Comparison of ENCODE assay signal across 20 cellular contexts in genomic region chr21:45344576-45344975, GRCh38. TPM values are rescaled to one million over a fixed set of nuclear protein-coding genes. Genes with fewer than 3 reads are reported as not detected.
DNase-seq lines count a peak whose midpoint lies in the region; ATAC-seq, FAIRE-seq and TF ChIP-seq lines count a peak whose summit lies in the region.
"Had no signal": no experiment of that assay in that cellular context is flagged by ENCODE, and none has a peak within 500 bp of the region (broad histone marks: within the 10 kb centered on the region; RNA-seq: fewer than 3 reads in every experiment).

No MANE protein-coding gene starts in this region.

- H3K27ac ChIP-seq in HepG2 (ENCODE audit: extremely low read length, insufficient read depth, low read length) (no peak overlapping the region), right lobe of liver (no peak overlapping the region), K562 (ENCODE audit: extremely low read depth, low read depth, low read length) (no peak overlapping the region)

- H3K9me3 Mint-ChIP-seq in stimulated activated memory B cell treated with anti-CD40 and anti-IgM and Interleukin-4, amounts not matched to agents 10 μg/mL and 1 μg/mL and 100 μg/mL, for 72 hours, result peaks cover 6% of the 10 kb centered on the region
- H3K9me3 Mint-ChIP-seq: CD8-positive, alpha-beta memory T cell had no signal

- H4K20me1 ChIP-seq in HepG2 (ENCODE audit: insufficient read depth, low read length) (no peaks in the 10 kb centered on the region), K562 (replicated peaks; ENCODE audit: control insufficient read depth, insufficient read depth, low read length) (0 out of 2 replicates have a peak, but pooled peaks cover 3% of the 10 kb centered on the region)

- CTCF ChIA-PET in HepG2 (lab: Yijun Ruan, JAX; ENCODE audit: low intra/inter-chr PET ratio, low total read pairs) (no interaction called here), K562 (lab: Yijun Ruan, JAX; ENCODE audit: low intra/inter-chr PET ratio) (no interaction called here)

- no TSS peak for BruUV-seq in HepG2 (replicated peaks; lab: Mats Ljungman, UMichigan)
- no TSS peak for BruUV-seq in K562 (replicated peaks; lab: Mats Ljungman, UMichigan)

- TF ChIP-seq CTCF in HepG2 (CRISPR knock-in tag; IDR thresholded peaks at IDR 0.05) (no peak), right lobe of liver (IDR thresholded peaks at IDR 0.05) (no peak), K562 (IDR thresholded peaks at IDR 0.05 in 2 of 3, conservative IDR thresholded peaks at IDR 0.05 in 1 of 3; ENCODE audit: insufficient read depth in 2 of 3, low read depth in 1 of 3, low read length in 3 of 3) (no peak)

- H3K9ac ChIP-seq in HepG2 (ENCODE audit: insufficient read depth, low read depth, low read length) (no peak overlapping the region), K562 (ENCODE audit: insufficient read depth in 1 of 2, low read depth in 2 of 2, low read length in 2 of 2) (peak overlapping the region in 1 of 2 experiments; percentile 42; a peak in 1 of 4 replicates)

- peaks cover 5% of the 10 kb centered on the region for H3K36me3 Mint-ChIP-seq in stimulated activated memory B cell treated with anti-CD40 and anti-IgM and Interleukin-4, amounts not matched to agents 10 μg/mL and 1 μg/mL and 100 μg/mL, for 72 hours
- H3K36me3 Mint-ChIP-seq: CD4-positive, CD25-positive, alpha-beta regulatory T cell; CD8-positive, alpha-beta memory T cell had no signal

- H3K9me3 ChIP-seq in HepG2 (ENCODE audit: low read length) (no peaks in the 10 kb centered on the region), right lobe of liver (no peaks in the 10 kb centered on the region), K562 (replicated peaks; ENCODE audit: control insufficient read depth, insufficient read depth, low read depth, low read length) (no peaks in the 10 kb centered on the region)
- H3K9me3 ChIP-seq: BE2C, HAP-1 had no signal

- H3K4me3 ChIP-seq in HepG2 (replicated peaks in 1 of 3; ENCODE audit: insufficient read depth in 1 of 3, low read depth in 2 of 3, low read length in 3 of 3) (no peak overlapping the region), right lobe of liver (no peak overlapping the region), K562 (no peak overlapping the region)
- H3K4me3 ChIP-seq: HAP-1 had no signal

- TF ChIP-seq EP300 in HepG2 (IDR thresholded peaks at IDR 0.05; ENCODE audit: low read depth in 2 of 2, low read length in 2 of 2), result no peak
- no peak for TF ChIP-seq EP300 in HepG2 (CRISPR knock-in tag; IDR thresholded peaks at IDR 0.05; ENCODE audit: borderline replicate concordance)
- TF ChIP-seq EP300 in K562 (IDR thresholded peaks at IDR 0.05; ENCODE audit: low read length), result no peak

- TF ChIP-seq RAD21 in HepG2 (CRISPR knock-in tag; IDR thresholded peaks at IDR 0.05), result no peak
- no peak for TF ChIP-seq RAD21 in K562 (CRISPR knock-in tag; conservative IDR thresholded peaks at IDR 0.05 in 1 of 2, IDR thresholded peaks at IDR 0.05 in 1 of 2)

- no peaks in the 10 kb centered on the region for H3K4me1 Mint-ChIP-seq in stimulated activated memory B cell treated with anti-CD40 and anti-IgM and Interleukin-4, amounts not matched to agents 10 μg/mL and 1 μg/mL and 100 μg/mL, for 72 hours
- H3K4me1 Mint-ChIP-seq: CD8-positive, alpha-beta memory T cell had no signal

- WGBS in HepG2 (ENCODE audit: low lambda C conversion rate), result 92% methylated on average over 8 of the region's 21 CpGs
- 93% methylated on average over 4 of the region's 21 CpGs for WGBS in right lobe of liver (ENCODE audit: insufficient coverage, low coverage, low lambda C conversion rate, missing lambda C conversion rate)
- WGBS in K562 (ENCODE audit: insufficient coverage, low coverage, missing lambda C conversion rate), result 19% methylated on average over 21 of the region's 21 CpGs

- ATAC-seq in HepG2 (no peak), right lobe of liver (no peak), K562 (peak; percentile 53)
- peak; percentile 6 for ATAC-seq in stimulated activated memory B cell treated with anti-CD40 and anti-IgM and Interleukin-4, amounts not matched to agents 10 μg/mL and 1 μg/mL and 100 μg/mL, for 72 hours

- FAIRE-seq in HepG2 (lab: Jason Lieb, UNC), result no peak
- FAIRE-seq in K562 (lab: Jason Lieb, UNC), result no peak
- FAIRE-seq: A204.1, GM12891, H1 had no signal

- H2AFZ ChIP-seq in HepG2 (ENCODE audit: low read length), result no peak overlapping the region
- H2AFZ ChIP-seq in K562 (ENCODE audit: low read depth, low read length), result no peak overlapping the region

- no peak overlapping the region for H3K27ac Mint-ChIP-seq in stimulated activated memory B cell treated with anti-CD40 and anti-IgM and Interleukin-4, amounts not matched to agents 10 μg/mL and 1 μg/mL and 100 μg/mL, for 72 hours
- H3K27ac Mint-ChIP-seq: CD4-positive, CD25-positive, alpha-beta regulatory T cell; CD8-positive, alpha-beta memory T cell had no signal

- peaks cover 39% of the 10 kb centered on the region for H3K4me1 ChIP-seq in HepG2 (ENCODE audit: insufficient read depth, low read length)
- no peaks in the 10 kb centered on the region for H3K4me1 ChIP-seq in right lobe of liver
- H3K4me1 ChIP-seq in K562 (replicated peaks in 1 of 2; ENCODE audit: control insufficient read depth in 2 of 2, insufficient read depth in 2 of 2, low read length in 2 of 2), result peaks cover 0 to 29% of the 10 kb centered on the region in 2 experiments; a peak in 2 of 5 replicates
- H3K4me1 ChIP-seq: HAP-1 had no signal

- in situ Hi-C loops in HepG2 (cut with HindIII; ENCODE audit: extremely low pct_ligation_motif_present, low pct_unique_long_range_greater_than_20kb), result no loop called here
- in situ Hi-C loops in K562 (cut with MboI), result no loop called here

- H3K9me1 ChIP-seq in K562 (ENCODE audit: control insufficient read depth, insufficient read depth, low read length), result no peaks in the 10 kb centered on the region

- H3K27me3 Mint-ChIP-seq in stimulated activated memory B cell treated with anti-CD40 and anti-IgM and Interleukin-4, amounts not matched to agents 10 μg/mL and 1 μg/mL and 100 μg/mL, for 72 hours, result peaks cover 35% of the 10 kb centered on the region
- H3K27me3 Mint-ChIP-seq: CD4-positive, CD25-positive, alpha-beta regulatory T cell had no signal

- no peak overlapping the region for H3K4me3 Mint-ChIP-seq in stimulated activated memory B cell treated with anti-CD40 and anti-IgM and Interleukin-4, amounts not matched to agents 10 μg/mL and 1 μg/mL and 100 μg/mL, for 72 hours
- H3K4me3 Mint-ChIP-seq: CD4-positive, CD25-positive, alpha-beta regulatory T cell; CD8-positive, alpha-beta memory T cell had no signal

- no peaks in the 10 kb centered on the region for H3K36me3 ChIP-seq in HepG2 (replicated peaks in 1 of 2; ENCODE audit: control insufficient read depth in 1 of 2, insufficient read depth in 2 of 2, low read length in 2 of 2)
- no peaks in the 10 kb centered on the region for H3K36me3 ChIP-seq in right lobe of liver
- H3K36me3 ChIP-seq in K562 (ENCODE audit: control insufficient read depth, insufficient read depth, low read length), result no peaks in the 10 kb centered on the region
- H3K36me3 ChIP-seq: BE2C, HAP-1 had no signal

- POLR2A ChIA-PET in HepG2 (lab: Yijun Ruan, JAX), result no interaction called here
- POLR2A ChIA-PET in K562 (lab: Yijun Ruan, JAX), result interaction anchor here (1.1 kb wide), 1 partner anchor 17 kb away, joined by 3 read pairs; no protein-coding TSS in a partner anchor

- TF ChIP-seq POLR2A in HepG2 (IDR thresholded peaks at IDR 0.05; ENCODE audit: insufficient read depth in 1 of 2, low read depth in 2 of 2, low read length in 2 of 2), result no peak
- no peak for TF ChIP-seq POLR2A in right lobe of liver (IDR thresholded peaks at IDR 0.05)
- no peak for TF ChIP-seq POLR2A in K562 (conservative IDR thresholded peaks at IDR 0.05)

- intact Hi-C loops in HepG2 (cut with micrococcal nuclease; ENCODE audit: unreplicated experiment) (no loop called here), right lobe of liver (cut with DNase I) (no loop called here), K562 (cut with micrococcal nuclease) (no loop called here)

- DNase-seq in HepG2 (ENCODE audit: low spot score), result no peak
- no peak for DNase-seq in right lobe of liver
- DNase-seq in K562 (ENCODE audit: extremely low read depth in 1 of 4, low spot score in 3 of 4), result no peak
- DNase-seq in GOT3 (lab: John Stamatoyannopoulos, UW), result no peak
- no peak for DNase-seq in central memory CD4-positive, alpha-beta T cell
- DNase-seq: ACHN; BE2C; C1 segment of cervical spinal cord; CD4-positive, CD25-positive, alpha-beta regulatory T cell; CD8-positive, alpha-beta memory T cell; COR-L47; DMS 273 treated with DMSO at 0.1 percent for 48 hours; DMS53; DND-41; EL had no signal

- H3K79me2 ChIP-seq in HepG2 (ENCODE audit: insufficient read depth, low read length) (no peaks in the 10 kb centered on the region), K562 (ENCODE audit: control insufficient read depth, insufficient read depth, low read length) (no peaks in the 10 kb centered on the region)

- no peak overlapping the region for H3K4me2 ChIP-seq in HepG2 (ENCODE audit: low read depth, low read length)
- no peak overlapping the region for H3K4me2 ChIP-seq in K562 (ENCODE audit: insufficient read depth, low read length)

- 0 out of 5 replicates have a peak, but pooled peaks cover 0 to 7% of the 10 kb centered on the region in 2 experiments for H3K27me3 ChIP-seq in HepG2 (ENCODE audit: control insufficient read depth in 1 of 2, insufficient read depth in 2 of 2, low read length in 2 of 2)
- H3K27me3 ChIP-seq in right lobe of liver, result no peaks in the 10 kb centered on the region
- peaks cover 41 to 66% of the 10 kb centered on the region in 2 experiments for H3K27me3 ChIP-seq in K562 (ENCODE audit: control insufficient read depth in 2 of 2, insufficient read depth in 2 of 2, low read length in 2 of 2)

RNA-seq across cellular contexts. Expression of gene POFUT2, which starts 56.9 kb away (rescaled TPM):
- 9.8 and 24.0 TPM in 2 replicates for total RNA-seq in HepG2 (2016; rRNA removed; fragmentation: Illumina TruSeq; extraction: Trizol)
- total RNA-seq in HepG2 (2016; cell fraction: cytosol; rRNA removed; fragmentation: Illumina TruSeq; extraction: Trizol; ENCODE audit: low read depth), result 2.9 and 4.1 TPM in 2 replicates
- total RNA-seq in HepG2 (2016; cell fraction: insoluble cytoplasmic fraction; rRNA removed; fragmentation: Illumina TruSeq; extraction: Trizol), result 8.5 and 20.1 TPM in 2 replicates
- 7.7 and 7.9 TPM in 2 replicates for total RNA-seq in HepG2 (2016; cell fraction: membrane; rRNA removed; fragmentation: Illumina TruSeq; extraction: Trizol)
- 29.0 and 30.4 TPM in 2 replicates for total RNA-seq in HepG2 (2016; cell fraction: nucleus; rRNA removed; fragmentation: Illumina TruSeq; extraction: Trizol)
- polyA plus RNA-seq in HepG2 (2011; rRNA removed), result 21.7 and 22.8 TPM in 2 replicates
- polyA plus RNA-seq in HepG2 (2011; cell fraction: cytosol; rRNA removed), result 14.9 and 16.0 TPM in 2 replicates
- 67.0 and 84.3 TPM in 2 replicates for polyA plus RNA-seq in HepG2 (2011; cell fraction: nucleus; rRNA removed)
- 25.3 and 34.5 TPM in 2 replicates for polyA plus RNA-seq in HepG2 (2012)
- polyA plus RNA-seq in HepG2 (2016; cell fraction: cytosol; fragmentation: Illumina TruSeq; extraction: Trizol; ENCODE audit: low read depth), result 3.3 and 3.7 TPM in 2 replicates
- 7.8 and 10.0 TPM in 2 replicates for polyA plus RNA-seq in HepG2 (2016; cell fraction: insoluble cytoplasmic fraction; fragmentation: Illumina TruSeq; extraction: Trizol; ENCODE audit: low read depth)
- polyA plus RNA-seq in HepG2 (2016; cell fraction: membrane; fragmentation: Illumina TruSeq; extraction: Trizol; ENCODE audit: low read depth), result 6.3 and 6.9 TPM in 2 replicates
- 66.5 TPM in 2 replicates for polyA plus RNA-seq in HepG2 (2016; cell fraction: nucleus; fragmentation: Illumina TruSeq; extraction: Trizol; ENCODE audit: insufficient read depth, low read depth)
- 10.4 and 14.1 TPM in 2 replicates for polyA minus RNA-seq in HepG2 (2011; rRNA and poly(A)+ RNA removed; ENCODE audit: low replicate concordance)
- 8.6 and 9.1 TPM in 2 replicates for polyA minus RNA-seq in HepG2 (2011; cell fraction: cytosol; rRNA and poly(A)+ RNA removed)
- 22.9 and 23.1 TPM in 2 replicates for polyA minus RNA-seq in HepG2 (2011; cell fraction: nucleus; rRNA and poly(A)+ RNA removed)
- total RNA-seq in right lobe of liver, result 10 to 100 TPM; 10.5 to 22.0 (median 13.7) TPM
- total RNA-seq in K562 (2011; cell fraction: chromatin; rRNA removed; ENCODE audit: low replicate concordance), result 120 and 232 TPM in 2 replicates
- 126 and 138 TPM in 2 replicates for total RNA-seq in K562 (2011; cell fraction: nucleolus; rRNA removed)
- 113 and 131 TPM in 2 replicates for total RNA-seq in K562 (2011; cell fraction: nucleoplasm; rRNA removed)
- 11.0 and 16.7 TPM in 2 replicates for total RNA-seq in K562 (2014; rRNA removed)
- 7.6 and 9.2 TPM in 2 replicates for total RNA-seq in K562 (2014; rRNA removed; fragmentation: Illumina TruSeq; extraction: Trizol)
- 9.2 and 9.5 TPM in 2 replicates for total RNA-seq in K562 (2015; rRNA removed; fragmentation: Illumina TruSeq; extraction: Trizol)
- 24.2 and 24.6 TPM in 2 replicates for total RNA-seq in K562 (2021)
- 15.6 and 25.2 TPM in 2 replicates for polyA plus RNA-seq in K562 (2011; rRNA removed)
- 9.5 and 12.5 TPM in 2 replicates for polyA plus RNA-seq in K562 (2011; cell fraction: cytosol; rRNA removed)
- polyA plus RNA-seq in K562 (2011; cell fraction: nucleus; rRNA removed), result 152 and 163 TPM in 2 replicates
- 16.7 and 35.4 TPM in 2 replicates for polyA plus RNA-seq in K562 (2012)
- polyA plus RNA-seq in K562 (2014; fragmentation: Illumina TruSeq; extraction: Trizol), result 18.0 and 21.0 TPM in 2 replicates
- 1 to 10 TPM; 1.1 to 2.9 TPM for polyA plus RNA-seq in K562 (2014; fragmentation: Nextera tagmentation; extraction: Ambion mirVana)
- polyA plus RNA-seq in K562 (2014; rRNA removed), result 18.3 and 21.2 TPM in 2 replicates
- 6.4 and 6.5 TPM in 2 replicates for polyA minus RNA-seq in K562 (2011; rRNA and poly(A)+ RNA removed)
- 3.6 and 8.4 TPM in 2 replicates for polyA minus RNA-seq in K562 (2011; cell fraction: cytosol; rRNA and poly(A)+ RNA removed)
- polyA minus RNA-seq in K562 (2011; cell fraction: nucleus; rRNA and poly(A)+ RNA removed), result 33.5 and 49.3 TPM in 2 replicates

Comparison
In these comparisons a context has a peak if more than half of its experiments do, and no peak if none do; other contexts are left out.
1. ATAC-seq: peak in K562 (single experiment) and stimulated activated memory B cell treated with anti-CD40 and anti-IgM and Interleukin-4, amounts not matched to agents 10 μg/mL and 1 μg/mL and 100 μg/mL, for 72 hours (single experiment); none in HepG2 (single experiment) and right lobe of liver (0 of 4).
2. Of the 241 proteins assayed by ChIP-seq in both HepG2 and K562: peak only in HepG2: MNT; only in K562: none; in both: none; in neither: 240.